ENCODE assay signal across 1 cellular context in the genomic region with DNA sequence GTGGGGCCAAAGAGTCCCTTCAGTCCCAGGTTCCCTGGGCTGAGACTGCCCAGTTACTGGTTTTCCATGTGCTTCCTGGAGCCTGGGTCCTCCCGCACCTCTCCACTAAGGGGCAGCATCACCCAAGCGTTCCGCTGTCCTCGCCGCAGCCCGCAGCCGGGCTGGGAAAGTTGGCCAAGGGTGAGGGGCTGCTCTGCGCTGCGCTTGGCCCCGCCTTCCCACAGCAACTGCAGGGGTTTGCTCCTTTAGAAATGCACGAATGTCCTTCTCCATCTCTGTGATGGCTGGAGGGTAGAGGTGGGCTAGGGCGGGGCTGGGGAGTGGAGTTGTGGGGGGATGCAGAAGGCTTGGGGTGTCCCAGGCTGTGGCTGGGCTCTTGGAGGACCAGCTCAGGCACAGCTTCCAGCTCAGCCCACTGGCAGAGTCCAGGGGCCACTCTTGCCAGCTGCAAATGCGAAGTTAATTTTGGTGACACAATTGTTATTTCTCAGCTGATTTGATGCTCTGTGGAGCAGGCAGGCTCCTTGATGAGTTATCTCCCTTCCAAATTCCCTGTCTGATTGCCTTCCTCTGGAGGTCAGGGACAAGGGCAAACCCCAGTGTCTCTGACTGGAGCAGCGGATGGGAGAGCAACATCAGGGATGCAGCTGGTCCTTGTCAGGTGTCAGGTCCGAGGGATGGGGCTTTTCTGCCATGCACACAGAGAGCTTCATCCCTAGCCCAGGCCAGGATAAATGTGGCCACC.
TF ChIP-seq lines count a peak whose summit lies in the region.

No MANE protein-coding gene starts in this region.

TF ChIP-seq in HepG2, 621 proteins besides CTCF, POLR2A, EP300 and RAD21 (continued from another document and continues in another):
- peak; percentile 65; the same call in 1 of the 2 replicates for TF ChIP-seq MIXL1 (CRISPR knock-in tag; IDR thresholded peaks at IDR 0.05)
- no peak for TF ChIP-seq ZNF7 (CRISPR knock-in tag; IDR thresholded peaks at IDR 0.05)
- TF ChIP-seq, protein P1, sequence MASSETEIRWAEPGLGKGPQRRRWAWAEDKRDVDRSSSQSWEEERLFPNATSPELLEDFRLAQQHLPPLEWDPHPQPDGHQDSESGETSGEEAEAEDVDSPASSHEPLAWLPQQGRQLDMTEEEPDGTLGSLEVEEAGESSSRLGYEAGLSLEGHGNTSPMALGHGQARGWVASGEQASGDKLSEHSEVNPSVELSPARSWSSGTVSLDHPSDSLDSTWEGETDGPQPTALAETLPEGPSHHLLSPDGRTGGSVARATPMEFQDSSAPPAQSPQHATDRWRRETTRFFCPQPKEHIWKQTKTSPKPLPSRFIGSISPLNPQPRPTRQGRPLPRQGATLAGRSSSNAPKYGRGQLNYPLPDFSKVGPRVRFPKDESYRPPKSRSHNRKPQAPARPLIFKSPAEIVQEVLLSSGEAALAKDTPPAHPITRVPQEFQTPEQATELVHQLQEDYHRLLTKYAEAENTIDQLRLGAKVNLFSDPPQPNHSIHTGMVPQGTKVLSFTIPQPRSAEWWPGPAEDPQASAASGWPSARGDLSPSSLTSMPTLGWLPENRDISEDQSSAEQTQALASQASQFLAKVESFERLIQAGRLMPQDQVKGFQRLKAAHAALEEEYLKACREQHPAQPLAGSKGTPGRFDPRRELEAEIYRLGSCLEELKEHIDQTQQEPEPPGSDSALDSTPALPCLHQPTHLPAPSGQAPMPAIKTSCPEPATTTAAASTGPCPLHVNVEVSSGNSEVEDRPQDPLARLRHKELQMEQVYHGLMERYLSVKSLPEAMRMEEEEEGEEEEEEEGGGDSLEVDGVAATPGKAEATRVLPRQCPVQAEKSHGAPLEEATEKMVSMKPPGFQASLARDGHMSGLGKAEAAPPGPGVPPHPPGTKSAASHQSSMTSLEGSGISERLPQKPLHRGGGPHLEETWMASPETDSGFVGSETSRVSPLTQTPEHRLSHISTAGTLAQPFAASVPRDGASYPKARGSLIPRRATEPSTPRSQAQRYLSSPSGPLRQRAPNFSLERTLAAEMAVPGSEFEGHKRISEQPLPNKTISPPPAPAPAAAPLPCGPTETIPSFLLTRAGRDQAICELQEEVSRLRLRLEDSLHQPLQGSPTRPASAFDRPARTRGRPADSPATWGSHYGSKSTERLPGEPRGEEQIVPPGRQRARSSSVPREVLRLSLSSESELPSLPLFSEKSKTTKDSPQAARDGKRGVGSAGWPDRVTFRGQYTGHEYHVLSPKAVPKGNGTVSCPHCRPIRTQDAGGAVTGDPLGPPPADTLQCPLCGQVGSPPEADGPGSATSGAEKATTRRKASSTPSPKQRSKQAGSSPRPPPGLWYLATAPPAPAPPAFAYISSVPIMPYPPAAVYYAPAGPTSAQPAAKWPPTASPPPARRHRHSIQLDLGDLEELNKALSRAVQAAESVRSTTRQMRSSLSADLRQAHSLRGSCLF (CRISPR knock-in tag; IDR thresholded peaks at IDR 0.05; ENCODE audit: borderline replicate concordance): no peak
- peak; percentile 96 for TF ChIP-seq ZNF280D (CRISPR knock-in tag; IDR thresholded peaks at IDR 0.05)
- TF ChIP-seq HNRNPH1 (optimal IDR thresholded peaks at IDR 0.05; ENCODE audit: low read depth, low read length): no peak
- no peak for TF ChIP-seq GATA4 (IDR thresholded peaks at IDR 0.05; ENCODE audit: borderline replicate concordance, low read depth)
- TF ChIP-seq SCMH1 (CRISPR knock-in tag; IDR thresholded peaks at IDR 0.05; ENCODE audit: borderline replicate concordance): no peak
- TF ChIP-seq ZBTB21 (CRISPR knock-in tag; IDR thresholded peaks at IDR 0.05): no peak
- peak; percentile 91 for TF ChIP-seq ZFP91 (CRISPR knock-in tag; IDR thresholded peaks at IDR 0.05; ENCODE audit: borderline replicate concordance)
- TF ChIP-seq KLF11 (CRISPR knock-in tag; IDR thresholded peaks at IDR 0.05): no peak
- no peak for TF ChIP-seq ZNF557 (CRISPR knock-in tag; IDR thresholded peaks at IDR 0.05)
- no peak for TF ChIP-seq ZNF382 (CRISPR knock-in tag; IDR thresholded peaks at IDR 0.05; ENCODE audit: borderline replicate concordance)
- TF ChIP-seq, protein P2, sequence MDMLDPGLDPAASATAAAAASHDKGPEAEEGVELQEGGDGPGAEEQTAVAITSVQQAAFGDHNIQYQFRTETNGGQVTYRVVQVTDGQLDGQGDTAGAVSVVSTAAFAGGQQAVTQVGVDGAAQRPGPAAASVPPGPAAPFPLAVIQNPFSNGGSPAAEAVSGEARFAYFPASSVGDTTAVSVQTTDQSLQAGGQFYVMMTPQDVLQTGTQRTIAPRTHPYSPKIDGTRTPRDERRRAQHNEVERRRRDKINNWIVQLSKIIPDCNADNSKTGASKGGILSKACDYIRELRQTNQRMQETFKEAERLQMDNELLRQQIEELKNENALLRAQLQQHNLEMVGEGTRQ (IDR thresholded peaks at IDR 0.05; ENCODE audit: low read depth, low read length): no peak
- TF ChIP-seq, protein P2 (CRISPR knock-in tag; IDR thresholded peaks at IDR 0.05; ENCODE audit: borderline replicate concordance): no peak
- no peak; the same call in 1 of the 2 replicates for TF ChIP-seq DR1 (CRISPR knock-in tag; IDR thresholded peaks at IDR 0.05)
- TF ChIP-seq RELA (CRISPR knock-in tag; IDR thresholded peaks at IDR 0.05): peak; percentile 92
- no peak for TF ChIP-seq HMG20B (CRISPR knock-in tag; conservative IDR thresholded peaks at IDR 0.05)
- TF ChIP-seq MLLT10 (CRISPR knock-in tag; IDR thresholded peaks at IDR 0.05): no peak
- TF ChIP-seq ZNF850 (CRISPR knock-in tag; conservative IDR thresholded peaks at IDR 0.05): no peak
- no peak for TF ChIP-seq ZBTB3 (CRISPR knock-in tag; IDR thresholded peaks at IDR 0.05; ENCODE audit: borderline replicate concordance, low read depth)
- no peak for TF ChIP-seq ZNF772 (CRISPR knock-in tag; IDR thresholded peaks at IDR 0.05)
- TF ChIP-seq ZNF747 (CRISPR knock-in tag; IDR thresholded peaks at IDR 0.05; ENCODE audit: borderline replicate concordance): peak; percentile 75
- no peak for TF ChIP-seq MZF1 (CRISPR knock-in tag; IDR thresholded peaks at IDR 0.05; ENCODE audit: borderline replicate concordance)
- no peak for TF ChIP-seq ZFAT (CRISPR knock-in tag; conservative IDR thresholded peaks at IDR 0.05)
- TF ChIP-seq, protein P3, sequence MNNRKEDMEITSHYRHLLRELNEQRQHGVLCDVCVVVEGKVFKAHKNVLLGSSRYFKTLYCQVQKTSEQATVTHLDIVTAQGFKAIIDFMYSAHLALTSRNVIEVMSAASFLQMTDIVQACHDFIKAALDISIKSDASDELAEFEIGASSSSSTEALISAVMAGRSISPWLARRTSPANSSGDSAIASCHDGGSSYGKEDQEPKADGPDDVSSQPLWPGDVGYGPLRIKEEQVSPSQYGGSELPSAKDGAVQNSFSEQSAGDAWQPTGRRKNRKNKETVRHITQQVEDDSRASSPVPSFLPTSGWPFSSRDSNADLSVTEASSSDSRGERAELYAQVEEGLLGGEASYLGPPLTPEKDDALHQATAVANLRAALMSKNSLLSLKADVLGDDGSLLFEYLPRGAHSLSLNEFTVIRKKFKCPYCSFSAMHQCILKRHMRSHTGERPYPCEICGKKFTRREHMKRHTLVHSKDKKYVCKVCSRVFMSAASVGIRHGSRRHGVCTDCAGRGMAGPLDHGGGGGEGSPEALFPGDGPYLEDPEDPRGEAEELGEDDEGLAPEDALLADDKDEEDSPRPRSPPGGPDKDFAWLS (CRISPR knock-in tag; IDR thresholded peaks at IDR 0.05; ENCODE audit: borderline replicate concordance): no peak
- TF ChIP-seq SMARCE1 (IDR thresholded peaks at IDR 0.05; ENCODE audit: borderline replicate concordance): no peak
- no peak for TF ChIP-seq NR3C1 (CRISPR knock-in tag; IDR thresholded peaks at IDR 0.05)
- no peak for TF ChIP-seq ZSCAN20 (CRISPR knock-in tag; IDR thresholded peaks at IDR 0.05; ENCODE audit: borderline replicate concordance)
- TF ChIP-seq KAT8 (CRISPR knock-in tag; IDR thresholded peaks at IDR 0.05): peak; percentile 54; the same call in 1 of the 2 replicates
- TF ChIP-seq ZNF773 (CRISPR knock-in tag; IDR thresholded peaks at IDR 0.05; ENCODE audit: borderline replicate concordance): no peak
- peak; percentile 79 for TF ChIP-seq HNF1B (CRISPR knock-in tag; IDR thresholded peaks at IDR 0.05)
- TF ChIP-seq, protein P4, sequence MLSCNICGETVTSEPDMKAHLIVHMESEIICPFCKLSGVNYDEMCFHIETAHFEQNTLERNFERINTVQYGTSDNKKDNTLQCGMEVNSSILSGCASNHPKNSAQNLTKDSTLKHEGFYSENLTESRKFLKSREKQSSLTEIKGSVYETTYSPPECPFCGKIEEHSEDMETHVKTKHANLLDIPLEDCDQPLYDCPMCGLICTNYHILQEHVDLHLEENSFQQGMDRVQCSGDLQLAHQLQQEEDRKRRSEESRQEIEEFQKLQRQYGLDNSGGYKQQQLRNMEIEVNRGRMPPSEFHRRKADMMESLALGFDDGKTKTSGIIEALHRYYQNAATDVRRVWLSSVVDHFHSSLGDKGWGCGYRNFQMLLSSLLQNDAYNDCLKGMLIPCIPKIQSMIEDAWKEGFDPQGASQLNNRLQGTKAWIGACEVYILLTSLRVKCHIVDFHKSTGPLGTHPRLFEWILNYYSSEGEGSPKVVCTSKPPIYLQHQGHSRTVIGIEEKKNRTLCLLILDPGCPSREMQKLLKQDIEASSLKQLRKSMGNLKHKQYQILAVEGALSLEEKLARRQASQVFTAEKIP (CRISPR knock-in tag; IDR thresholded peaks at IDR 0.05; ENCODE audit: borderline replicate concordance): no peak
- peak; percentile 27 for TF ChIP-seq BHLHE40 (IDR thresholded peaks at IDR 0.05; ENCODE audit: low read length)
- TF ChIP-seq HDAC2 (CRISPR knock-in tag; IDR thresholded peaks at IDR 0.05): no peak; the same call in 1 of the 2 replicates
- no peak for TF ChIP-seq HHEX (CRISPR knock-in tag; IDR thresholded peaks at IDR 0.05)
- TF ChIP-seq ZSCAN22 (CRISPR knock-in tag; IDR thresholded peaks at IDR 0.05): no peak
- peak; percentile 95 for TF ChIP-seq SSRP1 (CRISPR knock-in tag; IDR thresholded peaks at IDR 0.05)
- TF ChIP-seq ZNF780A (CRISPR knock-in tag; IDR thresholded peaks at IDR 0.05): no peak
- TF ChIP-seq, protein P5, sequence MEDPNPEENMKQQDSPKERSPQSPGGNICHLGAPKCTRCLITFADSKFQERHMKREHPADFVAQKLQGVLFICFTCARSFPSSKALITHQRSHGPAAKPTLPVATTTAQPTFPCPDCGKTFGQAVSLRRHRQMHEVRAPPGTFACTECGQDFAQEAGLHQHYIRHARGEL (CRISPR knock-in tag; IDR thresholded peaks at IDR 0.05): 0 out of 2 replicates have a peak, but pooled peaks have one; percentile 56
- TF ChIP-seq STAG1 (CRISPR knock-in tag; IDR thresholded peaks at IDR 0.05): peak; percentile 100
- TF ChIP-seq ZNF615 (CRISPR knock-in tag; IDR thresholded peaks at IDR 0.05; ENCODE audit: borderline replicate concordance): no peak
- TF ChIP-seq MTA3 (CRISPR knock-in tag; IDR thresholded peaks at IDR 0.05): no peak
